Comparison of ENCODE assay signal across 2 cellular contexts in genomic region chr12:50422855-50423254, GRCh38. TPM values are rescaled to one million over a fixed set of nuclear protein-coding genes. Genes with fewer than 3 reads are reported as not detected.
"Had no signal": no experiment of that assay in that cellular context is flagged by ENCODE, and none has a peak within 500 bp of the region (broad histone marks: within the 10 kb centered on the region; RNA-seq: fewer than 3 reads in every experiment).

No MANE protein-coding gene starts in this region.

RNA-seq across cellular contexts. Expression of gene FAM186A, which starts 26.4 kb away (rescaled TPM):
- total RNA-seq: G401, GM12878 had no signal
